In the genomic region with DNA sequence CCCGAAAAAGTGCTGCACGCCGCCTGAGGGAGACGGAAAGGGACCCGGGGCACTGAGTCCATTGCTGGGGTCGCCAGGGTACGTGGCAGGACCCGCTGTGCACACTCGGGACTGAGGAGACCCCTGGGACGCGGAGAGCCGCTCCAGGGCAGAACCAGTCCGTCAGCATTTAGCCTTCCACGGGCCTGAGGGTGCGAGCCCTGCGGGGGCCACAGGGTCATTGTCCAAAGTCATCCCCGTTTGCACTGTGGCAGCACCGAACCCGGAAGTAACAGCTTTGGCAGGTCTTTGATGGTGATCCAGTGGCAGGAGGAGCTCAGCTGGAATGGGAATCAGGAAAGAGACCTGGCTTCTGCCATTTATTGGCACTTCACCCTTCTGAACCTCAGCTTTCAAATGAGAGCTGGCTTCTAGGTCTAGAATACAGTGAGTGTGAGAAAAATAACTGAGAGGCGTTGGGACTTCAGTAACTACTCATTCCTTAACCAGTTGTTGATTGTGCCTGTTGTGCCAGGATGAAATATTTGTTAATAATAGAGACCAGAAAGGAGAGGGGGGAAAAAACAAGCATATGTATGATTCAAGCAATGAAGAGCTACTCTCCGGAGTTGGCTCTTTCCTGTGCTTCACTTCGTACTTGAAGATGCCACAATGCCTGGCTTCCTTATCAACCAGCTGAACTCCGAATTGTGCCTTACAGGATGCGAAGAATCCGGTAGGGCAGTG, we compare ENCODE assay signal across 8 cellular contexts. TPM values are rescaled to one million over a fixed set of nuclear protein-coding genes. Genes with fewer than 3 reads are reported as not detected.
A peak's percentile ranks its signal among the peaks of the same experiment; 100 is the strongest.
DNase-seq lines count a peak whose midpoint lies in the region; ATAC-seq and TF ChIP-seq lines count a peak whose summit lies in the region.

No MANE protein-coding gene starts in this region.

- H3K9ac ChIP-seq in muscle layer of colon (ENCODE audit: low read length), result peak overlapping the region; percentile 81

- H3K27me3 ChIP-seq in muscle layer of colon (ENCODE audit: control insufficient read depth in 1 of 2, insufficient read depth in 2 of 2, low read length in 2 of 2), result no peaks in the 10 kb centered on the region
- no peaks in the 10 kb centered on the region for H3K27me3 ChIP-seq in upper lobe of right lung

- no peaks in the 10 kb centered on the region for H3K27me3 Mint-ChIP-seq in activated T-cell treated with anti-CD3 and anti-CD28 coated beads, Interleukin-2, amount 50 U/mL, for 24 hours

- peaks cover 45% of the 10 kb centered on the region for H3K4me1 Mint-ChIP-seq in activated T-cell treated with anti-CD3 and anti-CD28 coated beads, Interleukin-2, amount 50 U/mL, for 24 hours (ENCODE audit: low read depth)

- H3K4me3 ChIP-seq in muscle layer of colon (ENCODE audit: low read depth in 1 of 2, low read length in 2 of 2), result peak overlapping the region; percentile 90 to 92
- peak overlapping the region; percentile 73 for H3K4me3 ChIP-seq in upper lobe of right lung

- ATAC-seq in HG02642 (IDR thresholded peaks at IDR 0.05; ENCODE audit: poor library complexity, unreplicated experiment) (peak; percentile 20), upper lobe of right lung (peak; percentile 60)

- H3K27ac Mint-ChIP-seq in activated T-cell treated with anti-CD3 and anti-CD28 coated beads, Interleukin-2, amount 50 U/mL, for 24 hours, result peak overlapping the region; percentile 89

- peaks cover 1% of the 10 kb centered on the region for H3K36me3 Mint-ChIP-seq in activated T-cell treated with anti-CD3 and anti-CD28 coated beads, Interleukin-2, amount 50 U/mL, for 24 hours (ENCODE audit: low read depth)

- H3K9me3 Mint-ChIP-seq in activated T-cell treated with anti-CD3 and anti-CD28 coated beads, Interleukin-2, amount 50 U/mL, for 24 hours, result no peaks in the 10 kb centered on the region

- no peak for TF ChIP-seq CTCF in upper lobe of right lung (IDR thresholded peaks at IDR 0.05)

- H3K9me3 ChIP-seq in muscle layer of colon (ENCODE audit: low read length) (no peaks in the 10 kb centered on the region), upper lobe of right lung (no peaks in the 10 kb centered on the region)

- DNase-seq in NCI-H2171 treated with DMSO at 0.1 percent for 48 hours (lab: John Stamatoyannopoulos, UW), result peak; percentile 1
- DNase-seq in NCI-H2171 (lab: John Stamatoyannopoulos, UW), result no peak
- peak; percentile 47 for DNase-seq in NCI-H2227 treated with DMSO at 0.1 percent for 48 hours (lab: John Stamatoyannopoulos, UW)
- peak; percentile 60 for DNase-seq in activated T-cell treated with anti-CD3 and anti-CD28 coated beads, Interleukin-2, amount 50 U/mL, for 24 hours
- peak; percentile 33 for DNase-seq in fibroblast of gingiva (ENCODE audit: low read depth)
- DNase-seq in upper lobe of right lung, result peak; percentile 79

- H3K4me1 ChIP-seq in muscle layer of colon (ENCODE audit: insufficient read depth, low read length) (peaks cover 6% of the 10 kb centered on the region), upper lobe of right lung (peaks cover 39% of the 10 kb centered on the region)

- peak overlapping the region; percentile 85 for H3K4me3 Mint-ChIP-seq in activated T-cell treated with anti-CD3 and anti-CD28 coated beads, Interleukin-2, amount 50 U/mL, for 24 hours

- H3K27ac ChIP-seq in muscle layer of colon (ENCODE audit: low read depth, low read length) (peak overlapping the region; percentile 82), upper lobe of right lung (peak overlapping the region; percentile 91)

- no peaks in the 10 kb centered on the region for H3K36me3 ChIP-seq in muscle layer of colon (ENCODE audit: insufficient read depth, low read length)
- no peaks in the 10 kb centered on the region for H3K36me3 ChIP-seq in upper lobe of right lung

- intact Hi-C loops in upper lobe of right lung (cut with DNase I), result no loop called here

RNA-seq across cellular contexts. Expression of gene ARHGAP12, which starts 0.8 kb away (rescaled TPM):
- total RNA-seq in upper lobe of right lung, result 27.2 TPM
